ENCODE assay signal across 8 cellular contexts in genomic region chr10:43140414-43140813, GRCh38. TPM values are rescaled to one million over a fixed set of nuclear protein-coding genes. Genes with fewer than 3 reads are reported as not detected.
A peak's percentile ranks its signal among the peaks of the same experiment; 100 is the strongest.
DNase-seq lines count a peak whose midpoint lies in the region; ATAC-seq and TF ChIP-seq lines count a peak whose summit lies in the region.

No MANE protein-coding gene starts in this region.

- H3K4me3 Mint-ChIP-seq in type B pancreatic cell = peak overlapping the region; percentile 15

- ATAC-seq in GM18519 (IDR thresholded peaks at IDR 0.05; ENCODE audit: low FRiP score, unreplicated experiment) (peak; percentile 55), HG02870 (IDR thresholded peaks at IDR 0.05; ENCODE audit: unreplicated experiment) (peak; percentile 54)

- H2AFZ ChIP-seq in OCI-LY1 (ENCODE audit: low read length) (no peak overlapping the region), fibroblast of lung (ENCODE audit: low read length) (no peak overlapping the region)

- no peaks in the 10 kb centered on the region for H4K20me1 ChIP-seq in OCI-LY1 (ENCODE audit: insufficient read depth, low read length)
- H4K20me1 ChIP-seq in fibroblast of lung (ENCODE audit: control insufficient read depth, extremely low read depth, insufficient read depth, low read length) = peaks cover 10% of the 10 kb centered on the region

- no peak overlapping the region for H3K27ac ChIP-seq in OCI-LY1 (ENCODE audit: low read depth, low read length, poor library complexity, severe bottlenecking)
- peak overlapping the region; percentile 13 for H3K27ac ChIP-seq in fibroblast of lung (ENCODE audit: insufficient read depth, low read length)

- no peaks in the 10 kb centered on the region for H3K9me3 ChIP-seq in OCI-LY1 (ENCODE audit: low read length)
- H3K9me3 ChIP-seq in fibroblast of lung (ENCODE audit: control insufficient read depth, insufficient read depth, low read depth, low read length) = no peaks in the 10 kb centered on the region

- H3K4me3 ChIP-seq in OCI-LY1 (ENCODE audit: low read depth, low read length, poor library complexity, severe bottlenecking) = no peak overlapping the region
- peak overlapping the region in 3 of 4 experiments; percentile 20 to 91 (median 76) for H3K4me3 ChIP-seq in fibroblast of lung (replicated peaks in 1 of 4; ENCODE audit: control extremely low read depth in 1 of 4, insufficient read depth in 1 of 4, low read depth in 3 of 4, low read length in 4 of 4)

- no peaks in the 10 kb centered on the region for H3K27me3 ChIP-seq in OCI-LY1 (ENCODE audit: insufficient read depth, low read length)
- no peaks in the 10 kb centered on the region for H3K27me3 ChIP-seq in fibroblast of lung (ENCODE audit: control insufficient read depth, insufficient read depth, low read length)

- no peaks in the 10 kb centered on the region for H3F3A ChIP-seq in OCI-LY1 (ENCODE audit: insufficient read depth, low read length)

- TF ChIP-seq CTCF in OCI-LY1 (IDR thresholded peaks at IDR 0.05; ENCODE audit: low read length) = no peak
- no peak for TF ChIP-seq CTCF in fibroblast of lung (conservative IDR thresholded peaks at IDR 0.05 in 1 of 2, IDR thresholded peaks at IDR 0.05 in 1 of 2; ENCODE audit: low read depth in 1 of 2, low read length in 2 of 2)
- TF ChIP-seq CTCF in type B pancreatic cell (conservative IDR thresholded peaks at IDR 0.05) = no peak

- H3K4me1 ChIP-seq in OCI-LY1 (ENCODE audit: insufficient read depth, low read length, severe bottlenecking) = peaks cover 44% of the 10 kb centered on the region
- no peaks in the 10 kb centered on the region for H3K4me1 ChIP-seq in fibroblast of lung (ENCODE audit: control insufficient read depth, extremely low read depth, insufficient read depth, low read length)

- no peaks in the 10 kb centered on the region; the same call in 1 of the 2 replicates for H3K36me3 ChIP-seq in OCI-LY1 (ENCODE audit: insufficient read depth, low read length)
- H3K36me3 ChIP-seq in fibroblast of lung (ENCODE audit: control insufficient read depth, insufficient read depth, low read length) = no peaks in the 10 kb centered on the region

- no peaks in the 10 kb centered on the region for H3K9me2 ChIP-seq in OCI-LY1 (ENCODE audit: low read depth, low read length)

- H3K9me3 Mint-ChIP-seq in type B pancreatic cell = no peaks in the 10 kb centered on the region

- 0 out of 2 replicates have a peak overlapping the region, but pooled peaks have one; percentile 7 for H3K4me2 ChIP-seq in OCI-LY1 (ENCODE audit: low read length)
- H3K4me2 ChIP-seq in fibroblast of lung (ENCODE audit: extremely low read depth, insufficient read depth, low read length) = peak overlapping the region; percentile 95

- H3K79me2 ChIP-seq in OCI-LY1 (ENCODE audit: insufficient read depth, low read length) (no peaks in the 10 kb centered on the region), fibroblast of lung (ENCODE audit: control insufficient read depth, insufficient read depth, low read length) (peaks cover 61% of the 10 kb centered on the region)

- H3K27me3 Mint-ChIP-seq in type B pancreatic cell = no peaks in the 10 kb centered on the region

- peaks cover 28% of the 10 kb centered on the region for H3K4me1 Mint-ChIP-seq in type B pancreatic cell (ENCODE audit: unreplicated experiment)

- peaks cover 3% of the 10 kb centered on the region for H3K36me3 Mint-ChIP-seq in type B pancreatic cell

- DNase-seq in fibroblast of lung (ENCODE audit: low read depth in 2 of 2) = peak; percentile 89 to 91
- DNase-seq in type B pancreatic cell (ENCODE audit: extremely low spot score, unreplicated experiment) = no peak
- DNase-seq in cerebellar nuclear complex (lab: John Stamatoyannopoulos, UW) = no peak
- DNase-seq in cortex of kidney (lab: John Stamatoyannopoulos, UW) = no peak
- DNase-seq in germinal center (ENCODE audit: low spot score) = no peak

- H3K27ac Mint-ChIP-seq in type B pancreatic cell = no peak overlapping the region

- H3K9ac ChIP-seq in OCI-LY1 (ENCODE audit: low read length) = no peak overlapping the region
- no peak overlapping the region for H3K9ac ChIP-seq in fibroblast of lung (ENCODE audit: insufficient read depth, low read length)

RNA-seq across cellular contexts. Expression of gene CSGALNACT2, which starts 2.2 kb away (rescaled TPM):
- total RNA-seq in fibroblast of lung (43.9 and 46.9 TPM in 2 replicates), type B pancreatic cell (ENCODE audit: low replicate concordance) (6.0 and 11.6 TPM in 2 replicates)
- polyA plus RNA-seq in fibroblast of lung = 32.7 and 38.6 TPM in 2 replicates
- polyA plus RNA-seq in fibroblast of lung (2012) = 17.8 and 23.0 TPM in 2 replicates
- 6.1 and 7.5 TPM in 2 replicates for polyA minus RNA-seq in fibroblast of lung (ENCODE audit: low replicate concordance)

Comparison
In these comparisons a context has a peak if more than half of its experiments do, and no peak if none do; other contexts are left out.
1. DNase-seq: peak in fibroblast of lung (2 of 2); none in type B pancreatic cell (single experiment), cerebellar nuclear complex (0 of 2), cortex of kidney (single experiment) and germinal center (single experiment).